In the genomic region with DNA sequence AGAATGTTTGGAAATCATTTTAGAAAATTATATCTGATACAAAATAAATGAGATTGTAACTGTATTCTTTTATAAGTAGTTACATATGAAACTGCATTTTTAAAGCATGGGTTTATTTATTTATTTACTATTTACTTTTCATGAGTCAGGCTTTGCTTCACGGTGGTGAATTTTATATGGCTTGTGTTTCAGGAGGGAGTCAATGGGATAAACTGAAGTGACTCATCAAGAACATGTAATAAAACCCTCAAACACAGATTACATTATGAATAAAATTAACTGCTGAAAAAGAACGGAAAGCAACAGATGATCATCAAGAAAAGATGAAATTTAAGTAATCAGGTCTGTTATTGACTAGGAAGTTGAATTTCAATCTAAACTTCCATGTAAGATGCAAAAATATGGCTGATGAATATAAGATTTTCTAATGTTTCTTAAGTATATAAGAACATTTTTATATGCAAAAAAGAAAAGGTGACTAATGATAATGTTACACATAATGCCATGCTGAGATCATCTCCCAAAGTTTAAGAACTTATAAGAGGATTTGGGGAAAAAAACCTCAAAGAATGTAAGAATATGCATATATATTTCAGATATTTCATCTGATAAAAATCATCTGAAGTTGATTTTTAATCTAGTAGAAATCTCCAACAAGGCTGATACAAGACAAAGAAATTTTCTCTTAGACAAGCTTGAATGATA, we compare ENCODE assay signal across 18 cellular contexts.
DNase-seq lines count a peak whose midpoint lies in the region; ATAC-seq and TF ChIP-seq lines count a peak whose summit lies in the region.
"Had no signal": no experiment of that assay in that cellular context is flagged by ENCODE, and none has a peak within 500 bp of the region (broad histone marks: within the 10 kb centered on the region; RNA-seq: fewer than 3 reads in every experiment).

No MANE protein-coding gene starts in this region.

- DNase-seq in SK-N-SH (no peak), PC-3 (peak; percentile 80), epidermal melanocyte (ENCODE audit: insufficient read length, low spot score) (peak; percentile 22)
- DNase-seq in activated T-helper 2 cell treated with anti-CD3 and anti-CD28 coated beads, Interferon-gamma antibody, Interleukin-2, Interleukin-4, amounts not matched to agents 10 μg/mL and 5 μg/mL and 100 μg/mL, durations not matched to agents 14 hours and 24 hours and 36 hours (ENCODE audit: low spot score), result no peak
- DNase-seq in activated T-cell treated with anti-CD3 and anti-CD28 coated beads, Interleukin-2, amount 50 U/mL, for 1 hour, result no peak
- DNase-seq: activated naive CD8-positive, alpha-beta T cell treated with anti-CD3 and anti-CD28 coated beads, Interleukin-2, amount 50 U/mL, for 24 hours; DMS 273 treated with DMSO at 0.1 percent for 48 hours; dorsolateral prefrontal cortex; gastrocnemius medialis; mesenchymal stem cell; NCI-H1105 treated with DMSO at 0.1 percent for 48 hours; nucleus accumbens; stimulated activated CD4-positive, alpha-beta T cell treated with anti-CD3 and anti-CD28 coated beads, Interleukin-12 subunit alpha, Interleukin-12 subunit beta, amount 100 ng/mL, for 4 hours; substantia nigra; T-helper 17 cell had no signal

- CTCF ChIA-PET in SK-N-SH (lab: Yijun Ruan, JAX) (no interaction called here), PC-3 (lab: Charles Lee) (interaction anchor here (0.6 kb wide), 2 partner anchors 868 to 1494 kb away, joined by 3 read pairs; no protein-coding TSS in a partner anchor)

- H3K27me3 Mint-ChIP-seq in activated T-helper 2 cell treated with anti-CD3 and anti-CD28 coated beads, Interferon-gamma antibody, Interleukin-2, Interleukin-4, amounts not matched to agents 10 μg/mL and 5 μg/mL and 100 μg/mL, durations not matched to agents 14 hours and 24 hours and 36 hours (ENCODE audit: low read depth), result no peaks in the 10 kb centered on the region
- H3K27me3 Mint-ChIP-seq: activated naive CD8-positive, alpha-beta T cell treated with anti-CD3 and anti-CD28 coated beads, Interleukin-2, amount 50 U/mL, for 24 hours; T-helper 17 cell had no signal

- no peak overlapping the region for H3K4me3 ChIP-seq in SK-N-SH (ENCODE audit: low read depth in 2 of 2, low read length in 1 of 2)
- peak overlapping the region; percentile 30; the same call in 1 of the 2 replicates for H3K4me3 ChIP-seq in PC-3 (ENCODE audit: low read length)
- H3K4me3 ChIP-seq: dorsolateral prefrontal cortex, gastrocnemius medialis had no signal

- H3K9me3 ChIP-seq in SK-N-SH, result no peaks in the 10 kb centered on the region
- no peaks in the 10 kb centered on the region for H3K9me3 ChIP-seq in PC-3 (ENCODE audit: low read length)
- H3K9me3 ChIP-seq: gastrocnemius medialis had no signal

- H3K9ac ChIP-seq in SK-N-SH (no peak overlapping the region), PC-3 (ENCODE audit: low read length) (peak overlapping the region; percentile 76)

- ATAC-seq in SK-N-SH treated with all-trans-retinoic acid at 6 μM for 48 hours (peak; percentile 44), PC-3 (peak; percentile 82), HG03571 (IDR thresholded peaks at IDR 0.05; ENCODE audit: unreplicated experiment) (no peak), GM18502 (IDR thresholded peaks at IDR 0.05; ENCODE audit: poor library complexity, unreplicated experiment) (no peak)
- ATAC-seq: activated naive CD8-positive, alpha-beta T cell treated with anti-CD3 and anti-CD28 coated beads, Interleukin-2, amount 50 U/mL, for 24 hours; gastrocnemius medialis; T-helper 17 cell had no signal

- POLR2A ChIA-PET in SK-N-SH (lab: Yijun Ruan, JAX), result no interaction called here
- POLR2A ChIA-PET in PC-3 (lab: Charles Lee; ENCODE audit: unreplicated experiment), result interaction anchor here (0.7 kb wide), 1 partner anchor 9 kb away, joined by 5 read pairs; no protein-coding TSS in a partner anchor

- H2AFZ ChIP-seq in SK-N-SH (ENCODE audit: low read depth), result no peak overlapping the region
- H2AFZ ChIP-seq in PC-3 (ENCODE audit: low read length), result no peak overlapping the region

- H3K27ac ChIP-seq in SK-N-SH (ENCODE audit: low read depth in 2 of 2, low read length in 1 of 2) (no peak overlapping the region), PC-3 (ENCODE audit: low read length) (peak overlapping the region; percentile 99)
- H3K27ac ChIP-seq: dorsolateral prefrontal cortex, gastrocnemius medialis had no signal

- no peaks in the 10 kb centered on the region for H3K27me3 ChIP-seq in SK-N-SH (ENCODE audit: insufficient read depth)
- H3K27me3 ChIP-seq in PC-3 (ENCODE audit: low read length), result no peaks in the 10 kb centered on the region
- H3K27me3 ChIP-seq: dorsolateral prefrontal cortex, gastrocnemius medialis had no signal

- no peak overlapping the region for H3K27ac Mint-ChIP-seq in activated T-helper 2 cell treated with anti-CD3 and anti-CD28 coated beads, Interferon-gamma antibody, Interleukin-2, Interleukin-4, amounts not matched to agents 10 μg/mL and 5 μg/mL and 100 μg/mL, durations not matched to agents 14 hours and 24 hours and 36 hours
- H3K27ac Mint-ChIP-seq: activated naive CD8-positive, alpha-beta T cell treated with anti-CD3 and anti-CD28 coated beads, Interleukin-2, amount 50 U/mL, for 24 hours; T-helper 17 cell had no signal

- 1% methylated on average over 2 of the region's 2 CpGs for WGBS in SK-N-SH (ENCODE audit: low lambda C conversion rate)

- H4K20me1 ChIP-seq in SK-N-SH (ENCODE audit: insufficient read depth), result no peaks in the 10 kb centered on the region
- H4K20me1 ChIP-seq in PC-3 (ENCODE audit: low read length), result no peaks in the 10 kb centered on the region

- H3K36me3 Mint-ChIP-seq in activated T-helper 2 cell treated with anti-CD3 and anti-CD28 coated beads, Interferon-gamma antibody, Interleukin-2, Interleukin-4, amounts not matched to agents 10 μg/mL and 5 μg/mL and 100 μg/mL, durations not matched to agents 14 hours and 24 hours and 36 hours (ENCODE audit: low read depth), result no peaks in the 10 kb centered on the region

- intact Hi-C loops in PC-3 (cut with micrococcal nuclease), result loop anchor here (2.0 to 10.0 kb wide), 4 partner anchors 50 to 276 kb away; no protein-coding TSS in a partner anchor
- intact Hi-C loops in activated T-helper 2 cell treated with anti-CD3 and anti-CD28 coated beads, Interferon-gamma antibody, Interleukin-2, Interleukin-4, amounts not matched to agents 10 μg/mL and 5 μg/mL and 100 μg/mL, durations not matched to agents 14 hours and 24 hours and 36 hours (cut with micrococcal nuclease), result no loop called here

- H3K4me2 ChIP-seq in SK-N-SH (no peak overlapping the region), PC-3 (ENCODE audit: low read length) (peak overlapping the region; percentile 77)

- peaks cover 44% of the 10 kb centered on the region for H3K9me3 Mint-ChIP-seq in activated T-helper 2 cell treated with anti-CD3 and anti-CD28 coated beads, Interferon-gamma antibody, Interleukin-2, Interleukin-4, amounts not matched to agents 10 μg/mL and 5 μg/mL and 100 μg/mL, durations not matched to agents 14 hours and 24 hours and 36 hours

- H3K9me2 ChIP-seq in SK-N-SH, result 0 out of 2 replicates have a peak, but pooled peaks cover 2% of the 10 kb centered on the region
- no peaks in the 10 kb centered on the region for H3K9me2 ChIP-seq in PC-3 (replicated peaks; ENCODE audit: low read length)

- H3F3A ChIP-seq in SK-N-SH (replicated peaks; ENCODE audit: insufficient read depth) (no peaks in the 10 kb centered on the region), PC-3 (ENCODE audit: low read length, unreplicated experiment) (peaks cover 3% of the 10 kb centered on the region)

- H3K36me3 ChIP-seq in SK-N-SH (replicated peaks in 1 of 2; ENCODE audit: control insufficient read depth in 1 of 2, insufficient read depth in 2 of 2, low read length in 1 of 2), result no peaks in the 10 kb centered on the region
- H3K36me3 ChIP-seq in PC-3 (ENCODE audit: low read depth, low read length), result no peaks in the 10 kb centered on the region
- H3K36me3 ChIP-seq: gastrocnemius medialis had no signal

- no peak for TF ChIP-seq EP300 in SK-N-SH (IDR thresholded peaks at IDR 0.05; ENCODE audit: borderline replicate concordance in 1 of 2, low read depth in 1 of 2, low read length in 1 of 2)

- no peak for TF ChIP-seq CTCF in SK-N-SH (IDR thresholded peaks at IDR 0.05)
- no peak for TF ChIP-seq CTCF in PC-3 (conservative IDR thresholded peaks at IDR 0.05; ENCODE audit: low read depth, low read length)

- H3K4me1 ChIP-seq in SK-N-SH (ENCODE audit: control insufficient read depth in 1 of 2, insufficient read depth in 2 of 2, low read depth in 1 of 2, low read length in 1 of 2) (no peaks in the 10 kb centered on the region; a peak in 1 of 4 replicates), PC-3 (ENCODE audit: insufficient read depth, low read length) (peaks cover 33% of the 10 kb centered on the region)
- H3K4me1 ChIP-seq: gastrocnemius medialis had no signal

- H3K4me1 Mint-ChIP-seq in activated T-helper 2 cell treated with anti-CD3 and anti-CD28 coated beads, Interferon-gamma antibody, Interleukin-2, Interleukin-4, amounts not matched to agents 10 μg/mL and 5 μg/mL and 100 μg/mL, durations not matched to agents 14 hours and 24 hours and 36 hours (ENCODE audit: low read depth), result no peaks in the 10 kb centered on the region
- H3K4me1 Mint-ChIP-seq: activated naive CD8-positive, alpha-beta T cell treated with anti-CD3 and anti-CD28 coated beads, Interleukin-2, amount 50 U/mL, for 24 hours; T-helper 17 cell had no signal

- no TSS peak for BruUV-seq in PC-3 (replicated peaks; lab: Mats Ljungman, UMichigan)

- no peak overlapping the region for H3K4me3 Mint-ChIP-seq in activated T-helper 2 cell treated with anti-CD3 and anti-CD28 coated beads, Interferon-gamma antibody, Interleukin-2, Interleukin-4, amounts not matched to agents 10 μg/mL and 5 μg/mL and 100 μg/mL, durations not matched to agents 14 hours and 24 hours and 36 hours (ENCODE audit: low read depth)
- H3K4me3 Mint-ChIP-seq: activated naive CD8-positive, alpha-beta T cell treated with anti-CD3 and anti-CD28 coated beads, Interleukin-2, amount 50 U/mL, for 24 hours; T-helper 17 cell had no signal

- no peaks in the 10 kb centered on the region for H3K79me2 ChIP-seq in SK-N-SH (ENCODE audit: insufficient read depth)
- H3K79me2 ChIP-seq in PC-3 (ENCODE audit: low read length), result no peaks in the 10 kb centered on the region

- TF ChIP-seq RAD21 in SK-N-SH (IDR thresholded peaks at IDR 0.05; ENCODE audit: low read length), result no peak

TF ChIP-seq in SK-N-SH treated with all-trans-retinoic acid at 6 μM for 48 hours, 23 proteins besides CTCF, POLR2A, EP300 and RAD21:
- TF ChIP-seq PPARA (CRISPR knock-in tag; IDR thresholded peaks at IDR 0.05; ENCODE audit: borderline replicate concordance) (no peak), SNAI2 (CRISPR knock-in tag; IDR thresholded peaks at IDR 0.05) (no peak), ZFP3 (CRISPR knock-in tag; IDR thresholded peaks at IDR 0.05) (no peak), ZC3H10 (CRISPR knock-in tag; IDR thresholded peaks at IDR 0.05) (peak; percentile 52; the same call in 1 of the 2 replicates)
TF ChIP-seq in SK-N-SH treated with all-trans-retinoic acid at 6 μM for 48 hours: peak in this region for 1.

TF ChIP-seq in SK-N-SH, 30 proteins besides CTCF, POLR2A, EP300 and RAD21 (continues in another document):
- TF ChIP-seq TEAD4 (IDR thresholded peaks at IDR 0.05; ENCODE audit: borderline replicate concordance, insufficient read depth), result no peak
- no peak for TF ChIP-seq JUND (IDR thresholded peaks at IDR 0.05)
- TF ChIP-seq GABPA (IDR thresholded peaks at IDR 0.05; ENCODE audit: low read depth), result no peak
- no peak for TF ChIP-seq FOXJ3 (CRISPR knock-in tag; IDR thresholded peaks at IDR 0.05)
- no peak for TF ChIP-seq FOSL2 (IDR thresholded peaks at IDR 0.05; ENCODE audit: borderline replicate concordance, low read depth)

Comparison
In these comparisons a context has a peak if more than half of its experiments do, and no peak if none do; other contexts are left out.
1. ATAC-seq: peak in SK-N-SH treated with all-trans-retinoic acid at 6 μM for 48 hours (single experiment) and PC-3 (single experiment); none in HG03571 (single experiment) and GM18502 (single experiment).
2. DNase-seq: peak in PC-3 (single experiment) and epidermal melanocyte (single experiment); none in SK-N-SH (single experiment), activated T-helper 2 cell treated with anti-CD3 and anti-CD28 coated beads, Interferon-gamma antibody, Interleukin-2, Interleukin-4, amounts not matched to agents 10 μg/mL and 5 μg/mL and 100 μg/mL, durations not matched to agents 14 hours and 24 hours and 36 hours (single experiment) and activated T-cell treated with anti-CD3 and anti-CD28 coated beads, Interleukin-2, amount 50 U/mL, for 1 hour (single experiment).